Comparison of ENCODE assay signal across 15 cellular contexts in the genomic region with DNA sequence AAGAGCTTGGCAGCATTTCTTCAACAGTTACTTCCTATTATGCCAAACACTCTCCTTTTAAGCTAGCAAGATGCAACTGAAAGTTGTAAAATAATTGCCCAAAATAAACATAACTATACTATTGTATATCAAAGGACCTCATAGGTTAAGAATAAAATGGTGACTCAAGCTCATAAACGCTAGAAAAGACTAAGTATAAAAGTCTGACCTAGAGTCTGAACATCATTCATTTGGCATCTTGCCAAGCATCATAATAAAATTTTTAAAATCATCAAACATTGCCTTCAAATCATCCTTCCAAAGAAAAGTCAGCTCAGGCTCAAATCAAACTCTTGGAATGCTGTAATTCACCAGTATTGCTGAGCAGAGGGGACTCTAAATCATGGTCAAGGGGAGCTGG.
DNase-seq lines count a peak whose midpoint lies in the region; ATAC-seq and TF ChIP-seq lines count a peak whose summit lies in the region.
"Had no signal": no experiment of that assay in that cellular context is flagged by ENCODE, and none has a peak within 500 bp of the region (broad histone marks: within the 10 kb centered on the region; RNA-seq: fewer than 3 reads in every experiment).

No MANE protein-coding gene starts in this region.

- H4K20me1 ChIP-seq in GM23248 (ENCODE audit: insufficient read depth): no peaks in the 10 kb centered on the region

- no peaks in the 10 kb centered on the region for H3K9me3 ChIP-seq in GM23248 (ENCODE audit: low read depth)
- no peaks in the 10 kb centered on the region for H3K9me3 ChIP-seq in CD4-positive, alpha-beta memory T cell (ENCODE audit: control insufficient read depth in 1 of 2, low read length in 2 of 2)
- H3K9me3 ChIP-seq: BE2C, Caco-2 had no signal

- H3K4me2 ChIP-seq in GM23248 (ENCODE audit: unreplicated experiment): no peak overlapping the region
- H3K4me2 ChIP-seq: KMS-11 had no signal

- no peaks in the 10 kb centered on the region for H3K36me3 Mint-ChIP-seq in nephron progenitor cell (ENCODE audit: low read depth)
- no peaks in the 10 kb centered on the region for H3K36me3 Mint-ChIP-seq in CD4-positive, alpha-beta memory T cell
- H3K36me3 Mint-ChIP-seq: CD8-positive, alpha-beta memory T cell; IgD-negative memory B cell had no signal

- no peak overlapping the region for H3K4me3 Mint-ChIP-seq in nephron progenitor cell
- H3K4me3 Mint-ChIP-seq in CD4-positive, alpha-beta memory T cell: no peak overlapping the region
- H3K4me3 Mint-ChIP-seq: CD8-positive, alpha-beta memory T cell had no signal

- DNase-seq in AG09309 (ENCODE audit: low read depth) (peak; percentile 50), GM23248 (peak; percentile 5), astrocyte of the spinal cord (ENCODE audit: low read depth, low spot score) (peak; percentile 4), nephron progenitor cell (no peak), NCI-H128 (lab: John Stamatoyannopoulos, UW; ENCODE audit: unreplicated experiment) (no peak), left cardiac atrium (no peak)
- no peak for DNase-seq in CD4-positive, alpha-beta memory T cell
- DNase-seq: ACHN; BE2C; Caco-2; CD8-positive, alpha-beta memory T cell; DND-41 had no signal

- POLR2A ChIA-PET in CD4-positive, alpha-beta memory T cell (lab: Charles Lee; ENCODE audit: partially characterized antibody): no interaction called here

- intact Hi-C loops in left cardiac atrium (cut with DNase I): no loop called here
- intact Hi-C loops in CD4-positive, alpha-beta memory T cell (cut with micrococcal nuclease): no loop called here

- H3K4me3 ChIP-seq in AG09309 (ENCODE audit: control insufficient read depth, low read depth, low read length) (no peak overlapping the region), GM23248 (no peak overlapping the region), astrocyte of the spinal cord (ENCODE audit: low read depth, low read length) (no peak overlapping the region)
- no peak overlapping the region for H3K4me3 ChIP-seq in CD4-positive, alpha-beta memory T cell (ENCODE audit: low read length in 2 of 2)

- H3K27me3 ChIP-seq in GM23248 (replicated peaks; ENCODE audit: insufficient read depth): no peaks in the 10 kb centered on the region
- H3K27me3 ChIP-seq in CD4-positive, alpha-beta memory T cell (ENCODE audit: insufficient read depth, low read length): no peaks in the 10 kb centered on the region
- H3K27me3 ChIP-seq: BE2C had no signal

- no peak for TF ChIP-seq CTCF in AG09309 (IDR thresholded peaks at IDR 0.05; ENCODE audit: control insufficient read depth, insufficient read depth, low read depth, low read length, missing control alignments)
- no peak for TF ChIP-seq CTCF in astrocyte of the spinal cord (IDR thresholded peaks at IDR 0.05; ENCODE audit: low read depth, low read length)
- TF ChIP-seq CTCF in nephron progenitor cell (IDR thresholded peaks at IDR 0.05): no peak

- no peaks in the 10 kb centered on the region for H3F3A ChIP-seq in GM23248 (ENCODE audit: insufficient read depth)

- CTCF ChIA-PET in CD4-positive, alpha-beta memory T cell (lab: Charles Lee; ENCODE audit: partially characterized antibody): interaction anchor here (0.8 kb wide), 1 partner anchor 217 kb away, joined by 3 read pairs; no protein-coding TSS in a partner anchor

- WGBS in GM23248 (ENCODE audit: low coverage in 1 of 2, low lambda C conversion rate in 2 of 2, missing lambda C conversion rate in 2 of 2), 2 experiments: 8 to 13% methylated on average over 1 of the region's 1 CpG

- H3K27ac Mint-ChIP-seq in nephron progenitor cell: peak overlapping the region; percentile 3
- H3K27ac Mint-ChIP-seq in CD4-positive, alpha-beta memory T cell: no peak overlapping the region
- H3K27ac Mint-ChIP-seq: CD8-positive, alpha-beta memory T cell had no signal

- no peak for ATAC-seq in left cardiac atrium

- H3K27me3 Mint-ChIP-seq in nephron progenitor cell (ENCODE audit: low read depth, poor library complexity): peaks cover 6% of the 10 kb centered on the region
- H3K27me3 Mint-ChIP-seq in CD4-positive, alpha-beta memory T cell: peaks cover 10 to 11% of the 10 kb centered on the region in 2 donors
- H3K27me3 Mint-ChIP-seq: IgD-negative memory B cell had no signal

- H3K4me1 ChIP-seq in GM23248 (ENCODE audit: insufficient read depth): peaks cover 8% of the 10 kb centered on the region
- H3K4me1 ChIP-seq in CD4-positive, alpha-beta memory T cell (ENCODE audit: insufficient read depth, low read length): no peaks in the 10 kb centered on the region
- H3K4me1 ChIP-seq: Caco-2 had no signal

- peaks cover 16% of the 10 kb centered on the region for H3K9me3 Mint-ChIP-seq in nephron progenitor cell
- peaks cover 0 to 7% (median 4%) of the 10 kb centered on the region in 8 donors for H3K9me3 Mint-ChIP-seq in CD4-positive, alpha-beta memory T cell

- no peaks in the 10 kb centered on the region for H3K79me2 ChIP-seq in GM23248 (ENCODE audit: insufficient read depth)

- no peak overlapping the region for H3K9ac ChIP-seq in GM23248
- H3K9ac ChIP-seq: KMS-11 had no signal

- no peaks in the 10 kb centered on the region for H3K36me3 ChIP-seq in GM23248 (ENCODE audit: low read depth)
- no peaks in the 10 kb centered on the region for H3K36me3 ChIP-seq in CD4-positive, alpha-beta memory T cell (ENCODE audit: insufficient read depth, low read length)
- H3K36me3 ChIP-seq: BE2C had no signal

- no peak overlapping the region for H2AFZ ChIP-seq in GM23248

- in situ Hi-C loops in GM23248 (cut with MboI): no loop called here
- in situ Hi-C loops in astrocyte of the spinal cord (cut with HindIII; ENCODE audit: low sequenced_read_pairs): no loop called here

- no peaks in the 10 kb centered on the region for H3K9me2 ChIP-seq in GM23248 (ENCODE audit: insufficient read depth)

- peaks cover 16% of the 10 kb centered on the region for H3K4me1 Mint-ChIP-seq in nephron progenitor cell
- H3K4me1 Mint-ChIP-seq in CD4-positive, alpha-beta memory T cell: no peaks in the 10 kb centered on the region
- H3K4me1 Mint-ChIP-seq: CD8-positive, alpha-beta memory T cell; IgD-negative memory B cell had no signal

- H3K27ac ChIP-seq in GM23248: no peak overlapping the region
- H3K27ac ChIP-seq in CD4-positive, alpha-beta memory T cell (ENCODE audit: low read depth, low read length): no peak overlapping the region
- H3K27ac ChIP-seq: C4-2B, KMS-11 had no signal

Comparison
In these comparisons a context has a peak if more than half of its experiments do, and no peak if none do; other contexts are left out.
1. DNase-seq: peak in AG09309 (single experiment), GM23248 (single experiment) and astrocyte of the spinal cord (single experiment); none in nephron progenitor cell (single experiment), NCI-H128 (single experiment), left cardiac atrium (single experiment) and CD4-positive, alpha-beta memory T cell (0 of 5).